In the genomic region with DNA sequence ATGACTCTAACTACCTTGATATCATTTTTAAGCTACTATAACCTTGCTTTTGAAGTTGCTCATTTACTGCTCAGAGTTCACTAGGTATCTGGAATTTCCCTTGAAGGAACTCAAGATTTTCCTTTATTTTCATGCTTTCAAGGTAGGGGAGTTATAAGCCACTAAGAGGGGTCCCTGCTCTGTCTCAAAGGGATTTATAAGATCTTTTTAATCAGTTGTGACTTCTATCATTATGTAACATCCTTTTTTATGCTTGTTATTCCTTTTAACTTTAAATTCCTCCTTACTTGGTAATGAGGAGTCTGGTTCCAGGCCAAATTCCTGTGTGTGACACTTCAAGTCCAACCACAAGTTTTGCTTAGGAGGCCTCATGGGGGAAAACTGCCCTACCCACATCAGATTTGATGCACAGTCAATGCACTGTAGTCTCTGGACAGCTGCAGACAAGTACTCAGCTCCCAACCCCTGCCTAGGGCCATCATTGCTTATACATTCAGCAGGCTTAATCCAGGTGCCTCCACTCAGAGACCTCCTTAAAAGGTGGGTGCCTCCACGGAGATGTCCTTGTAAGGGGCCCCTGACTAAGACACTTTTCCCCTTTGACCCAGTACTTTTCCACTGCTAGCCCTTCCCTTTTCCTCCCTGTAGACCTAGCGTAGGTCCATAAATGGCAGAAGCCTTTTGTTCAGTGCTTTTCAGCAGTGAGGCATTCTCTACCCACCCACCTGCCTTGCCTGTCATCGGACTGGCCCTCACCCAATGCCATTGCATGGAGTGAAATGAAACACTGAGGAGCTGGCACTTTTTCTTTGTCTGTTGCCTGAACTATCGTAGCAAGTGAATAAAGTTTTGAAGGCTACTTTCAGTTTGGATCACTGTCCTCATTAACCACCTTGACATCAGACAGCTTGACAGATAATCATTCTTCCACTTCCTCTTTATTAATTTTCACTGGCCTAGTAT, we compare ENCODE assay signal across 8 cellular contexts. TPM values are rescaled to one million over a fixed set of nuclear protein-coding genes. Genes with fewer than 3 reads are reported as not detected.
A peak's percentile ranks its signal among the peaks of the same experiment; 100 is the strongest.
DNase-seq lines count a peak whose midpoint lies in the region; FAIRE-seq and TF ChIP-seq lines count a peak whose summit lies in the region.

No MANE protein-coding gene starts in this region.

- H3K9me1 ChIP-seq in keratinocyte (ENCODE audit: control insufficient read depth, extremely low read depth, insufficient read depth, low read length): no peaks in the 10 kb centered on the region

- DNase-seq in GM13977 (ENCODE audit: low spot score) (peak; percentile 49), HCEC 1CT (peak; percentile 74), keratinocyte (ENCODE audit: low read depth, low spot score) (peak; percentile 94), DMS153 treated with DMSO at 0.1 percent for 48 hours (lab: John Stamatoyannopoulos, UW; ENCODE audit: unreplicated experiment) (no peak), hippocampal formation (lab: John Stamatoyannopoulos, UW) (no peak), NCI-H2081 treated with DMSO at 0.1 percent for 48 hours (lab: John Stamatoyannopoulos, UW) (no peak)
- DNase-seq in stimulated activated naive CD4-positive, alpha-beta T cell (lab: John Stamatoyannopoulos, UW): no peak

- TF ChIP-seq CTCF in GM13977 (IDR thresholded peaks at IDR 0.05; ENCODE audit: extremely low read depth, insufficient read depth, missing control alignments): no peak
- TF ChIP-seq CTCF in OCI-LY3 (IDR thresholded peaks at IDR 0.05; ENCODE audit: low read depth, low read length): no peak
- no peak for TF ChIP-seq CTCF in keratinocyte (optimal IDR thresholded peaks at IDR 0.05 in 1 of 3, IDR thresholded peaks at IDR 0.05 in 1 of 3, conservative IDR thresholded peaks at IDR 0.05 in 1 of 3; ENCODE audit: extremely low read depth in 1 of 3, insufficient read depth in 2 of 3, low read length in 3 of 3)

- H3K9ac ChIP-seq in OCI-LY3 (ENCODE audit: low read length) (no peak overlapping the region), keratinocyte (ENCODE audit: control insufficient read depth, extremely low read depth, insufficient read depth, low read length) (peak overlapping the region; percentile 58)

- 0 out of 2 replicates have a peak, but pooled peaks cover 4% of the 10 kb centered on the region for H3K79me2 ChIP-seq in OCI-LY3 (ENCODE audit: low read length)
- H3K79me2 ChIP-seq in keratinocyte (ENCODE audit: control insufficient read depth, insufficient read depth, low read length): no peaks in the 10 kb centered on the region

- H3K4me3 ChIP-seq in OCI-LY3 (ENCODE audit: low read length) (peak overlapping the region; percentile 59), keratinocyte (ENCODE audit: control insufficient read depth in 2 of 3, extremely low read depth in 1 of 3, insufficient read depth in 2 of 3, low read depth in 1 of 3, low read length in 3 of 3) (peak overlapping the region in 2 of 3 experiments; percentile 18 to 41)

- H3K4me2 ChIP-seq in OCI-LY3 (ENCODE audit: low read length) (peak overlapping the region; percentile 69), keratinocyte (ENCODE audit: control insufficient read depth, extremely low read depth, insufficient read depth, low read depth, low read length) (peak overlapping the region; percentile 66)

- in situ Hi-C loops in GM13977 (cut with MboI; ENCODE audit: low pct_unique_long_range_greater_than_20kb, low sequenced_read_pairs, unreplicated experiment): no loop called here

- H3K36me3 ChIP-seq in OCI-LY3 (replicated peaks; ENCODE audit: low read depth, low read length) (peaks cover 4% of the 10 kb centered on the region), keratinocyte (ENCODE audit: control insufficient read depth in 2 of 2, extremely low read depth in 1 of 2, insufficient read depth in 2 of 2, low read length in 2 of 2) (no peaks in the 10 kb centered on the region)

- H3K27me3 ChIP-seq in OCI-LY3 (ENCODE audit: low read depth, low read length) (no peaks in the 10 kb centered on the region), keratinocyte (ENCODE audit: control insufficient read depth, extremely low read depth, insufficient read depth, low read length) (no peaks in the 10 kb centered on the region)

- H3K27ac ChIP-seq in OCI-LY3 (ENCODE audit: low read length) (no peak overlapping the region), keratinocyte (ENCODE audit: control insufficient read depth, insufficient read depth, low read length) (peak overlapping the region; percentile 77)

- H2AFZ ChIP-seq in OCI-LY3 (ENCODE audit: low read depth, low read length): no peak overlapping the region
- peak overlapping the region; percentile 14 for H2AFZ ChIP-seq in keratinocyte (ENCODE audit: control insufficient read depth, low read length)

- H3K4me1 ChIP-seq in OCI-LY3 (ENCODE audit: low read length) (peaks cover 17% of the 10 kb centered on the region), keratinocyte (ENCODE audit: control insufficient read depth, extremely low read depth, insufficient read depth, low read length) (peaks cover 29% of the 10 kb centered on the region)

- FAIRE-seq in keratinocyte (lab: Jason Lieb, UNC): peak; percentile 97

- H3K9me3 ChIP-seq in OCI-LY3 (ENCODE audit: insufficient read depth, low read length) (0 out of 2 replicates have a peak, but pooled peaks cover 3% of the 10 kb centered on the region), keratinocyte (ENCODE audit: control insufficient read depth, low read depth, low read length) (peaks cover 2% of the 10 kb centered on the region)

- H4K20me1 ChIP-seq in OCI-LY3 (ENCODE audit: insufficient read depth, low read length) (no peaks in the 10 kb centered on the region), keratinocyte (ENCODE audit: control insufficient read depth, extremely low read depth, insufficient read depth, low read length) (no peaks in the 10 kb centered on the region)

- dilution Hi-C loops in keratinocyte (cut with MboI; ENCODE audit: extremely low pct_ligation_motif_present, low sequenced_read_pairs): no loop called here

RNA-seq across cellular contexts. Expression of a gene that starts 23.9 kb away (rescaled TPM):
- polyA plus RNA-seq in keratinocyte: 5.7 to 21.4 TPM (median 9.9 TPM) in 3 replicates
- 0.75 TPM for polyA plus RNA-seq in keratinocyte (2011; ENCODE audit: low read depth)
- polyA plus RNA-seq in keratinocyte (2011; cell fraction: cytosol; rRNA removed): 3.2 and 6.5 TPM in 2 replicates
- polyA plus RNA-seq in keratinocyte (2011; cell fraction: nucleus; rRNA removed): 9.3 and 14.0 TPM in 2 replicates
- polyA plus RNA-seq in keratinocyte (2012; ENCODE audit: low replicate concordance): 0.68 and 8.4 TPM in 2 replicates
- polyA minus RNA-seq in keratinocyte: 0.92 to 10.3 TPM (median 3.7 TPM) in 3 replicates
- 6.7 TPM for polyA minus RNA-seq in keratinocyte (2011; cell fraction: cytosol; rRNA and poly(A)+ RNA removed)
- polyA minus RNA-seq in keratinocyte (2011; cell fraction: nucleus; rRNA and poly(A)+ RNA removed): 3.5 and 4.4 TPM in 2 replicates

Comparison
In these comparisons a context has a peak if more than half of its experiments do, and no peak if none do; other contexts are left out.
1. DNase-seq: peak in GM13977 (single experiment), HCEC 1CT (single experiment) and keratinocyte (single experiment); none in DMS153 treated with DMSO at 0.1 percent for 48 hours (single experiment), stimulated activated naive CD4-positive, alpha-beta T cell (0 of 6), hippocampal formation (0 of 2) and NCI-H2081 treated with DMSO at 0.1 percent for 48 hours (single experiment).